ENCODE assay signal across 8 cellular contexts in genomic region chr3:119676771-119677640, GRCh38. TPM values are rescaled to one million over a fixed set of nuclear protein-coding genes. Genes with fewer than 3 reads are reported as not detected.
A peak's percentile ranks its signal among the peaks of the same experiment; 100 is the strongest.
DNase-seq lines count a peak whose midpoint lies in the region; ATAC-seq and TF ChIP-seq lines count a peak whose summit lies in the region.

Gene COX17 (minus strand): TSS chr3:119677406. CDS start chr3:119677310, 96 bp downstream.

- peak within 1 kb of the TSS; percentile 73 for H3K27ac ChIP-seq in RWPE2 (ENCODE audit: poor library complexity, severe bottlenecking)

- H3K4me1 Mint-ChIP-seq in activated T-helper 2 cell treated with anti-CD3 and anti-CD28 coated beads, Interferon-gamma antibody, Interleukin-2, Interleukin-4, amounts not matched to agents 10 μg/mL and 5 μg/mL and 100 μg/mL, durations not matched to agents 14 hours and 24 hours and 36 hours (ENCODE audit: low read depth) = peaks cover 36% of the 10 kb centered on the region
- H3K4me1 Mint-ChIP-seq in natural killer cell = peaks cover 30 to 31% of the 10 kb centered on the region in 2 donors

- H3K4me1 ChIP-seq in RWPE2 (ENCODE audit: insufficient read depth, poor library complexity, severe bottlenecking) = peaks cover 6% of the 10 kb centered on the region

- peak within 1 kb of the TSS; percentile 53 for H3K4me3 ChIP-seq in RWPE2 (ENCODE audit: severe bottlenecking)

- peaks cover 29% of the 10 kb centered on the region for H3K36me3 Mint-ChIP-seq in activated T-helper 2 cell treated with anti-CD3 and anti-CD28 coated beads, Interferon-gamma antibody, Interleukin-2, Interleukin-4, amounts not matched to agents 10 μg/mL and 5 μg/mL and 100 μg/mL, durations not matched to agents 14 hours and 24 hours and 36 hours (ENCODE audit: low read depth)
- peaks cover 3% of the 10 kb centered on the region for H3K36me3 Mint-ChIP-seq in natural killer cell

- H3K9me3 ChIP-seq in RWPE2 (ENCODE audit: severe bottlenecking) = no peaks in the 10 kb centered on the region

- H3K9me3 Mint-ChIP-seq in activated T-helper 2 cell treated with anti-CD3 and anti-CD28 coated beads, Interferon-gamma antibody, Interleukin-2, Interleukin-4, amounts not matched to agents 10 μg/mL and 5 μg/mL and 100 μg/mL, durations not matched to agents 14 hours and 24 hours and 36 hours = no peaks in the 10 kb centered on the region
- H3K9me3 Mint-ChIP-seq in natural killer cell = no peaks in the 10 kb centered on the region

- peak; percentile 87 for ATAC-seq in RWPE2 (ENCODE audit: low read depth)
- ATAC-seq in natural killer cell = peak; percentile 86 to 92 (median 89)

- H3K27me3 ChIP-seq in RWPE2 (ENCODE audit: insufficient read depth, poor library complexity, severe bottlenecking) = no peaks in the 10 kb centered on the region

- no peaks in the 10 kb centered on the region for H3K27me3 Mint-ChIP-seq in activated T-helper 2 cell treated with anti-CD3 and anti-CD28 coated beads, Interferon-gamma antibody, Interleukin-2, Interleukin-4, amounts not matched to agents 10 μg/mL and 5 μg/mL and 100 μg/mL, durations not matched to agents 14 hours and 24 hours and 36 hours (ENCODE audit: low read depth)
- H3K27me3 Mint-ChIP-seq in natural killer cell (ENCODE audit: low read depth in 2 of 2) = no peaks in the 10 kb centered on the region

- H3K27ac Mint-ChIP-seq in activated T-helper 2 cell treated with anti-CD3 and anti-CD28 coated beads, Interferon-gamma antibody, Interleukin-2, Interleukin-4, amounts not matched to agents 10 μg/mL and 5 μg/mL and 100 μg/mL, durations not matched to agents 14 hours and 24 hours and 36 hours = peak within 1 kb of the TSS; percentile 94
- H3K27ac Mint-ChIP-seq in natural killer cell = peak within 1 kb of the TSS; percentile 97 to 99

- DNase-seq in Daoy (ENCODE audit: low read depth) = peak; percentile 95
- DNase-seq in H4 (ENCODE audit: low spot score) = peak; percentile 98
- DNase-seq in LoVo (ENCODE audit: low spot score) = peak; percentile 96
- peak; percentile 93 for DNase-seq in RWPE2 (ENCODE audit: low spot score)
- peak; percentile 96 for DNase-seq in activated T-helper 2 cell treated with anti-CD3 and anti-CD28 coated beads, Interferon-gamma antibody, Interleukin-2, Interleukin-4, amounts not matched to agents 10 μg/mL and 5 μg/mL and 100 μg/mL, durations not matched to agents 14 hours and 24 hours and 36 hours (ENCODE audit: low spot score)
- DNase-seq in fibroblast of peridontal ligament (ENCODE audit: extremely low read depth) = peak; percentile 96
- peak; percentile 91 for DNase-seq in natural killer cell
- peak; percentile 95 for DNase-seq in stimulated activated naive CD4-positive, alpha-beta T cell treated with Interleukin-2 at 50 U/mL for 16 hours (lab: John Stamatoyannopoulos, UW)

- peak within 1 kb of the TSS; percentile 96 for H3K4me3 Mint-ChIP-seq in activated T-helper 2 cell treated with anti-CD3 and anti-CD28 coated beads, Interferon-gamma antibody, Interleukin-2, Interleukin-4, amounts not matched to agents 10 μg/mL and 5 μg/mL and 100 μg/mL, durations not matched to agents 14 hours and 24 hours and 36 hours (ENCODE audit: low read depth)
- peak within 1 kb of the TSS; percentile 95 for H3K4me3 Mint-ChIP-seq in natural killer cell

- no peak for TF ChIP-seq CTCF in RWPE2 (IDR thresholded peaks at IDR 0.05; ENCODE audit: poor library complexity, severe bottlenecking)
- TF ChIP-seq CTCF in natural killer cell (IDR thresholded peaks at IDR 0.05) = no peak

- intact Hi-C loops in activated T-helper 2 cell treated with anti-CD3 and anti-CD28 coated beads, Interferon-gamma antibody, Interleukin-2, Interleukin-4, amounts not matched to agents 10 μg/mL and 5 μg/mL and 100 μg/mL, durations not matched to agents 14 hours and 24 hours and 36 hours (cut with micrococcal nuclease) = loop anchor here (1.0 to 10.0 kb wide), 10 partner anchors 23 to 436 kb away; partner anchors contain the start of genes ADPRH, B4GALT4, CD80 and GSK3B
- intact Hi-C loops in natural killer cell (cut with micrococcal nuclease) = loop anchor here (1.0 to 10.0 kb wide), 4 partner anchors 26 to 418 kb away; partner anchors contain the start of genes CFAP91, GSK3B, TIMMDC1 and TMEM39A

- peaks cover 33% of the 10 kb centered on the region for H3K36me3 ChIP-seq in RWPE2 (ENCODE audit: low read depth)

RNA-seq across cellular contexts. Expression of gene COX17, which starts in this region (rescaled TPM):
- total RNA-seq in Daoy (2014; rRNA removed; shearing (Covaris generic)) = 35.9 and 62.8 TPM in 2 replicates
- total RNA-seq in H4 (2014; rRNA removed; shearing (Covaris generic)) = 90.9 and 100 TPM in 2 replicates
- 61.2 and 64.9 TPM in 2 replicates for total RNA-seq in activated T-helper 2 cell treated with anti-CD3 and anti-CD28 coated beads, Interferon-gamma antibody, Interleukin-2, Interleukin-4, amounts not matched to agents 10 μg/mL and 5 μg/mL and 100 μg/mL, durations not matched to agents 14 hours and 24 hours and 36 hours
- total RNA-seq in natural killer cell = 10 to 100 TPM; 35.6 to 44.8 (median 40.6) TPM

Comparison
In these comparisons a context has a peak if more than half of its experiments do, and no peak if none do; other contexts are left out.
1. Peak in every context shown above with its lines: DNase-seq, ATAC-seq, H3K4me3 ChIP-seq and H3K27ac ChIP-seq.